Comparison of ENCODE assay signal across 22 cellular contexts in the genomic region with DNA sequence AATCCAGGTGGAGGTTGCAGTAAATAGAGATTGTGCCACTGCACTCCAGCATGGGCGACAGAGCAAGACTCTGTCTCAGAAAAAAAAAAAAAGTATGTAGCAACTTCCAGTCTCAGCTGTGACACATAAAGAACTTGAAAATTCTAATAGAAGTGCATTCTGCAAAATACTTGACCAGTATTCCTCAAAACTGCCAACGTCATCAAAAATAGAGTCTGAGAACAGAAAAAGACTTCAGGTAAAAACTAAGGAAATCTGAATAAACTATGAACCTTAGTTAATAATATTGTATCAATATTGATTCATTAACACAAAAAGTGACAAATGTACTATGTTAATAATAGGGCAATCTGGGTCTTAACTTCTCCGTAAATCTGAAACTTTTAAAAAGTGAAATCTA.
"Had no signal": no experiment of that assay in that cellular context is flagged by ENCODE, and none has a peak within 500 bp of the region (broad histone marks: within the 10 kb centered on the region; RNA-seq: fewer than 3 reads in every experiment).

No MANE protein-coding gene starts in this region.

- H3K9me3 ChIP-seq: colonic mucosa, esophagus muscularis mucosa, gastroesophageal sphincter, left lung, lower lobe of right lung had no signal

- H2AFZ ChIP-seq: hepatocyte had no signal

- ATAC-seq: effector memory CD8-positive, alpha-beta T cell; foreskin keratinocyte; gastroesophageal sphincter; heart left ventricle; left cardiac atrium; left lung; left ventricle myocardium superior; lower lobe of right lung had no signal

- H3K4me2 ChIP-seq: hepatocyte had no signal

- H3K36me3 ChIP-seq: colonic mucosa, esophagus muscularis mucosa, gastroesophageal sphincter, heart left ventricle, left lung, lower lobe of right lung had no signal

- H3K4me3 ChIP-seq: colonic mucosa, esophagus muscularis mucosa, gastroesophageal sphincter, heart left ventricle, hepatocyte, left lung, lower lobe of right lung had no signal

- DNase-seq: colonic mucosa; cortex of kidney; effector CD8-positive, alpha-beta T cell; effector memory CD8-positive, alpha-beta T cell; endodermal cell; foreskin keratinocyte; heart left ventricle; hypothalamus; immature natural killer cell; islet precursor cell; kidney; kidney glomerular epithelial cell; left cardiac atrium; left lung; left ventricle myocardium superior; lower lobe of right lung; mesenchymal stem cell had no signal

- FAIRE-seq: endothelial cell of umbilical vein, frontal cortex had no signal

- H3K79me2 ChIP-seq: hepatocyte had no signal

- H3K27ac ChIP-seq: colonic mucosa, esophagus muscularis mucosa, foreskin keratinocyte, gastroesophageal sphincter, heart left ventricle, hepatocyte, left lung, lower lobe of right lung had no signal

- H3K4me1 ChIP-seq: colonic mucosa, left lung, lower lobe of right lung had no signal

- H3K27me3 ChIP-seq: colonic mucosa, esophagus muscularis mucosa, foreskin keratinocyte, gastroesophageal sphincter, heart left ventricle, hepatocyte, left lung had no signal
